In genomic region chr9:113568481-113569321, GRCh38 we compare ENCODE assay signal across 11 cellular contexts.
DNase-seq lines count a peak whose midpoint lies in the region; TF ChIP-seq lines count a peak whose summit lies in the region.
"Had no signal": no experiment of that assay in that cellular context is flagged by ENCODE, and none has a peak within 500 bp of the region (broad histone marks: within the 10 kb centered on the region; RNA-seq: fewer than 3 reads in every experiment).

No MANE protein-coding gene starts in this region.

- TF ChIP-seq CTCF in ascending aorta (IDR thresholded peaks at IDR 0.05): no peak
- TF ChIP-seq CTCF in type B pancreatic cell (conservative IDR thresholded peaks at IDR 0.05): no peak

- no peaks in the 10 kb centered on the region for H3K9me3 Mint-ChIP-seq in type B pancreatic cell
- H3K9me3 Mint-ChIP-seq in activated T-cell treated with anti-CD3 and anti-CD28 coated beads, Interleukin-2, amount 50 U/mL, for 24 hours: no peaks in the 10 kb centered on the region
- H3K9me3 Mint-ChIP-seq: T-helper 2 cell treated with Interferon-gamma antibody and Interleukin-4, amounts not matched to agents 5 μg/mL and 100 μg/mL, for 36 hours had no signal

- H3K4me3 Mint-ChIP-seq in type B pancreatic cell: no peak overlapping the region
- H3K4me3 Mint-ChIP-seq in activated T-cell treated with anti-CD3 and anti-CD28 coated beads, Interleukin-2, amount 50 U/mL, for 24 hours: no peak overlapping the region
- H3K4me3 Mint-ChIP-seq: T-helper 2 cell treated with Interferon-gamma antibody and Interleukin-4, amounts not matched to agents 5 μg/mL and 100 μg/mL, for 36 hours had no signal

- peak overlapping the region; percentile 94 to 97 for H3K27ac ChIP-seq in ascending aorta
- H3K27ac ChIP-seq in mucosa of rectum (ENCODE audit: low read depth in 2 of 2, low read length in 2 of 2): peak overlapping the region; percentile 18 to 40

- intact Hi-C loops in ascending aorta (cut with DNase I): loop anchor here (5.0 kb wide), 1 partner anchor 106 kb away; the partner anchor contains the start of gene RGS3

- no peaks in the 10 kb centered on the region for H3K36me3 ChIP-seq in ascending aorta
- no peaks in the 10 kb centered on the region for H3K36me3 ChIP-seq in mucosa of rectum (ENCODE audit: control insufficient read depth in 2 of 2, insufficient read depth in 2 of 2, low read length in 2 of 2)

- peak; percentile 37 for DNase-seq in AG08395 (ENCODE audit: low spot score)
- peak; percentile 90 for DNase-seq in NCI-H2029 (lab: John Stamatoyannopoulos, UW)
- peak in 1 of 2 donors; percentile 58 for DNase-seq in ascending aorta (ENCODE audit: low spot score in 2 of 2)
- DNase-seq in type B pancreatic cell (ENCODE audit: extremely low spot score, unreplicated experiment): no peak
- DNase-seq in activated T-cell treated with anti-CD3 and anti-CD28 coated beads, Interleukin-2, amount 50 U/mL, for 24 hours: no peak
- no peak for DNase-seq in NCI-H748 treated with DMSO at 0.1 percent for 48 hours (lab: John Stamatoyannopoulos, UW)
- DNase-seq in NCI-H146 treated with DMSO at 0.1 percent for 48 hours (lab: John Stamatoyannopoulos, UW; ENCODE audit: unreplicated experiment): no peak
- DNase-seq: activated T-cell treated with anti-CD3 and anti-CD28 coated beads, Interleukin-2, amount 50 U/mL, for 48 hours; NCI-H187 had no signal

- peaks cover 9% of the 10 kb centered on the region for H3K4me1 Mint-ChIP-seq in type B pancreatic cell (ENCODE audit: unreplicated experiment)
- H3K4me1 Mint-ChIP-seq in activated T-cell treated with anti-CD3 and anti-CD28 coated beads, Interleukin-2, amount 50 U/mL, for 24 hours (ENCODE audit: low read depth): peaks cover 31% of the 10 kb centered on the region

- H3K9me3 ChIP-seq in ascending aorta: no peaks in the 10 kb centered on the region
- H3K9me3 ChIP-seq in mucosa of rectum (ENCODE audit: control insufficient read depth in 2 of 2, low read length in 2 of 2): no peaks in the 10 kb centered on the region

- H3K9ac ChIP-seq in mucosa of rectum (ENCODE audit: low read depth in 1 of 2, low read length in 2 of 2): no peak overlapping the region

- no peak overlapping the region for H3K27ac Mint-ChIP-seq in type B pancreatic cell
- no peak overlapping the region for H3K27ac Mint-ChIP-seq in activated T-cell treated with anti-CD3 and anti-CD28 coated beads, Interleukin-2, amount 50 U/mL, for 24 hours

- peaks cover 40 to 68% of the 10 kb centered on the region in 2 donors for H3K4me1 ChIP-seq in ascending aorta
- peaks cover 27 to 29% of the 10 kb centered on the region in 2 donors for H3K4me1 ChIP-seq in mucosa of rectum (ENCODE audit: control insufficient read depth in 2 of 2, insufficient read depth in 2 of 2, low read length in 2 of 2)

- H3K27me3 Mint-ChIP-seq in type B pancreatic cell: peaks cover 7% of the 10 kb centered on the region
- H3K27me3 Mint-ChIP-seq in activated T-cell treated with anti-CD3 and anti-CD28 coated beads, Interleukin-2, amount 50 U/mL, for 24 hours: no peaks in the 10 kb centered on the region

- no peaks in the 10 kb centered on the region for H3K36me3 Mint-ChIP-seq in type B pancreatic cell
- H3K36me3 Mint-ChIP-seq in activated T-cell treated with anti-CD3 and anti-CD28 coated beads, Interleukin-2, amount 50 U/mL, for 24 hours (ENCODE audit: low read depth): peaks cover 4% of the 10 kb centered on the region

- H3K27me3 ChIP-seq in ascending aorta (no peaks in the 10 kb centered on the region), mucosa of rectum (ENCODE audit: control insufficient read depth in 2 of 2, insufficient read depth in 2 of 2, low read length in 2 of 2) (no peaks in the 10 kb centered on the region)

- H3K4me3 ChIP-seq in ascending aorta (peak overlapping the region in 1 of 2 donors; percentile 81), mucosa of rectum (ENCODE audit: low read length in 2 of 2) (no peak overlapping the region)

Comparison
In these comparisons a context has a peak if more than half of its experiments do, and no peak if none do; other contexts are left out.
1. DNase-seq: peak in AG08395 (single experiment) and NCI-H2029 (single experiment); none in type B pancreatic cell (single experiment), activated T-cell treated with anti-CD3 and anti-CD28 coated beads, Interleukin-2, amount 50 U/mL, for 24 hours (single experiment), NCI-H748 treated with DMSO at 0.1 percent for 48 hours (single experiment) and NCI-H146 treated with DMSO at 0.1 percent for 48 hours (single experiment).